In genomic region chr15:66389859-66390382, GRCh38 we compare ENCODE assay signal across 11 cellular contexts. TPM values are rescaled to one million over a fixed set of nuclear protein-coding genes. Genes with fewer than 3 reads are reported as not detected.
DNase-seq lines count a peak whose midpoint lies in the region; ATAC-seq and TF ChIP-seq lines count a peak whose summit lies in the region.
"Had no signal": no experiment of that assay in that cellular context is flagged by ENCODE, and none has a peak within 500 bp of the region (broad histone marks: within the 10 kb centered on the region; RNA-seq: fewer than 3 reads in every experiment).

No MANE protein-coding gene starts in this region.

- ATAC-seq in GM19324 (IDR thresholded peaks at IDR 0.05; ENCODE audit: low FRiP score, unreplicated experiment) (no peak), left lung (no peak)

- no peak for TF ChIP-seq POLR2A in breast epithelium (IDR thresholded peaks at IDR 0.05)

- TF ChIP-seq CTCF in MCF 10A (IDR thresholded peaks at IDR 0.05; ENCODE audit: unreplicated experiment) (no peak), breast epithelium (IDR thresholded peaks at IDR 0.05) (no peak), PC-9 (conservative IDR thresholded peaks at IDR 0.05) (no peak), brain microvascular endothelial cell (IDR thresholded peaks at IDR 0.05; ENCODE audit: low read depth, low read length, missing control alignments) (no peak), left lung (IDR thresholded peaks at IDR 0.05) (no peak)

- BruUV-seq in MCF 10A (replicated peaks; lab: Mats Ljungman, UMichigan): no TSS peak
- no TSS peak for BruUV-seq in PC-9 (replicated peaks; lab: Mats Ljungman, UMichigan)

- peak overlapping the region; percentile 85 for H3K27ac Mint-ChIP-seq in MCF 10A (ENCODE audit: low read depth, unreplicated experiment)

- H3K4me1 ChIP-seq in breast epithelium (peaks cover 0 to 5% of the 10 kb centered on the region in 2 donors), PC-9 (replicated peaks; ENCODE audit: insufficient read depth) (peaks cover 19% of the 10 kb centered on the region), thymus (ENCODE audit: control insufficient read depth, insufficient read depth, low read length) (peaks cover 26% of the 10 kb centered on the region), left lung (peaks cover 9 to 69% of the 10 kb centered on the region in 2 donors)
- H3K4me1 ChIP-seq: Caco-2 had no signal

- no peaks in the 10 kb centered on the region for H3K9me3 ChIP-seq in breast epithelium
- no peaks in the 10 kb centered on the region for H3K9me3 ChIP-seq in PC-9 (ENCODE audit: insufficient read depth, low read depth)
- H3K9me3 ChIP-seq in thymus (ENCODE audit: control insufficient read depth): no peaks in the 10 kb centered on the region
- no peaks in the 10 kb centered on the region for H3K9me3 ChIP-seq in left lung
- H3K9me3 ChIP-seq: Caco-2, spleen had no signal

- H2AFZ ChIP-seq in PC-9: no peak overlapping the region

- POLR2A ChIA-PET in MCF 10A (lab: Yijun Ruan, JAX) (interaction anchor here (1.0 to 7.7 kb wide), 8 partner anchors 10 to 115 kb away, joined by 3 to 158 read pairs (median 6); partner anchors contain the start of genes RPL4, SNAPC5 and ZWILCH), PC-9 (lab: Charles Lee; ENCODE audit: unreplicated experiment) (interaction anchor here (0.7 kb wide), 1 partner anchor 24 kb away, joined by 12 read pairs; no protein-coding TSS in a partner anchor)

- H3K27ac ChIP-seq in breast epithelium: no peak overlapping the region
- H3K27ac ChIP-seq in PC-9: 0 out of 2 replicates have a peak overlapping the region, but pooled peaks have one; percentile 6
- H3K27ac ChIP-seq in thymus (ENCODE audit: low read depth): peak overlapping the region; percentile 49
- H3K27ac ChIP-seq in brain microvascular endothelial cell: no peak overlapping the region
- peak overlapping the region in 1 of 2 donors; percentile 48 for H3K27ac ChIP-seq in left lung

- peaks cover 13% of the 10 kb centered on the region for H3K36me3 Mint-ChIP-seq in MCF 10A (ENCODE audit: insufficient read depth, unreplicated experiment)

- H3K36me3 ChIP-seq in breast epithelium: no peaks in the 10 kb centered on the region
- peaks cover 3% of the 10 kb centered on the region; the same call in 1 of the 2 replicates for H3K36me3 ChIP-seq in PC-9 (ENCODE audit: low read depth)
- no peaks in the 10 kb centered on the region for H3K36me3 ChIP-seq in thymus (ENCODE audit: control insufficient read depth, insufficient read depth)
- no peaks in the 10 kb centered on the region for H3K36me3 ChIP-seq in brain microvascular endothelial cell (replicated peaks)
- H3K36me3 ChIP-seq in left lung: no peaks in the 10 kb centered on the region
- H3K36me3 ChIP-seq: spleen had no signal

- no peaks in the 10 kb centered on the region for H3K9me3 Mint-ChIP-seq in MCF 10A (ENCODE audit: unreplicated experiment)

- in situ Hi-C loops in brain microvascular endothelial cell (cut with HindIII; ENCODE audit: low pct_ligation_motif_present, low sequenced_read_pairs): no loop called here

- no peaks in the 10 kb centered on the region for H3K9me2 ChIP-seq in PC-9 (ENCODE audit: insufficient read depth)

- peaks cover 78% of the 10 kb centered on the region for H3K79me2 ChIP-seq in PC-9 (ENCODE audit: low read depth)

- H3K27me3 ChIP-seq in breast epithelium: no peaks in the 10 kb centered on the region
- no peaks in the 10 kb centered on the region for H3K27me3 ChIP-seq in PC-9 (ENCODE audit: insufficient read depth, low read depth)
- no peaks in the 10 kb centered on the region for H3K27me3 ChIP-seq in thymus (ENCODE audit: control insufficient read depth, insufficient read depth)
- H3K27me3 ChIP-seq in brain microvascular endothelial cell (replicated peaks): no peaks in the 10 kb centered on the region
- H3K27me3 ChIP-seq in left lung: no peaks in the 10 kb centered on the region
- H3K27me3 ChIP-seq: spleen had no signal

- H4K20me1 ChIP-seq in PC-9 (ENCODE audit: insufficient read depth): no peaks in the 10 kb centered on the region

- H3K27me3 Mint-ChIP-seq in MCF 10A (ENCODE audit: insufficient read depth, unreplicated experiment): no peaks in the 10 kb centered on the region

- H3K4me3 Mint-ChIP-seq in MCF 10A (ENCODE audit: unreplicated experiment): peak overlapping the region; percentile 45

- peak overlapping the region; percentile 23 for H3K4me2 ChIP-seq in PC-9

- peak; percentile 76 for DNase-seq in MCF 10A (ENCODE audit: unreplicated experiment)
- no peak for DNase-seq in breast epithelium (ENCODE audit: low spot score in 2 of 2)
- DNase-seq in PC-9: peak in 1 of 2 experiments; percentile 41
- DNase-seq in dermis blood vessel endothelial cell: peak; percentile 52
- no peak for DNase-seq in brain microvascular endothelial cell
- no peak for DNase-seq in left lung
- DNase-seq: Caco-2, spleen had no signal

- peaks cover 10% of the 10 kb centered on the region; the same call in 1 of the 2 replicates for H3F3A ChIP-seq in PC-9 (ENCODE audit: insufficient read depth, low read depth)

- H3K4me3 ChIP-seq in breast epithelium (no peak overlapping the region), PC-9 (no peak overlapping the region), thymus (ENCODE audit: low read length) (no peak overlapping the region), brain microvascular endothelial cell (ENCODE audit: low read depth, low read length) (no peak overlapping the region), left lung (no peak overlapping the region)
- H3K4me3 ChIP-seq: lung had no signal

- peaks cover 46% of the 10 kb centered on the region for H3K4me1 Mint-ChIP-seq in MCF 10A (ENCODE audit: insufficient read depth, unreplicated experiment)

- CTCF ChIA-PET in MCF 10A (lab: Yijun Ruan, JAX): interaction anchor here (2.4 kb wide), 1 partner anchor 108 kb away, joined by 13 read pairs; the partner anchor contains the start of gene SNAPC5
- CTCF ChIA-PET in PC-9 (lab: Charles Lee): no interaction called here

- intact Hi-C loops in MCF 10A (cut with micrococcal nuclease) (loop anchor here (5.0 kb wide), 1 partner anchor 98 kb away; the partner anchor contains the start of gene DIS3L), breast epithelium (cut with DNase I; ENCODE audit: low total_unique reads) (loop anchor here (5.0 kb wide), 2 partner anchors 107 to 1612 kb away; partner anchors contain the start of gene SNAPC5), PC-9 (cut with micrococcal nuclease; ENCODE audit: unreplicated experiment) (no loop called here), left lung (cut with DNase I) (loop anchor here in 1 of 2 donors (10.0 kb wide), 1 partner anchor 105 kb away; the partner anchor contains the start of gene SNAPC5)

RNA-seq across cellular contexts. Expression of gene MAP2K1, which starts 3.2 kb away (rescaled TPM):
- total RNA-seq in MCF 10A (2022) (108 and 115 TPM in 2 replicates), breast epithelium (10 to 100 TPM; 29.2 to 59.7 (median 38.5) TPM), PC-9 (2021) (78.6 and 95.5 TPM in 2 replicates), dermis blood vessel endothelial cell (39.2 and 41.4 TPM in 2 replicates), left lung (10 to 100 TPM; 59.3 to 60.4 TPM)
- 55.0 TPM for polyA plus RNA-seq in thymus

RNA-seq across cellular contexts. Expression of gene TIPIN, which starts 33.4 kb away (rescaled TPM):
- total RNA-seq in MCF 10A (2022) (16.1 and 17.1 TPM in 2 replicates), breast epithelium (1 to 10 TPM; 5.0 to 9.7 (median 6.6) TPM), PC-9 (2021) (12.9 and 13.1 TPM in 2 replicates), dermis blood vessel endothelial cell (7.8 and 12.4 TPM in 2 replicates), left lung (10 to 100 TPM in 1 of 2 donors, 1 to 10 TPM in 1; 7.1 to 11.1 TPM)
- polyA plus RNA-seq in thymus: 6.2 TPM

Comparison
In these comparisons a context has a peak if more than half of its experiments do, and no peak if none do; other contexts are left out.
1. DNase-seq: peak in MCF 10A (single experiment) and dermis blood vessel endothelial cell (single experiment); none in breast epithelium (0 of 2), brain microvascular endothelial cell (single experiment) and left lung (0 of 2).
2. H3K27ac ChIP-seq: peak in PC-9 (single experiment) and thymus (single experiment); none in breast epithelium (0 of 2) and brain microvascular endothelial cell (single experiment).